8 cellular contexts compared by ENCODE assay signal in genomic region chr16:714558-715447, GRCh38. TPM values are rescaled to one million over a fixed set of nuclear protein-coding genes. Genes with fewer than 3 reads are reported as not detected.
DNase-seq lines count a peak whose midpoint lies in the region; ATAC-seq and TF ChIP-seq lines count a peak whose summit lies in the region.

TSS of gene METRN (plus strand) at chr16:715118. CDS start at chr16:715290, 172 bp downstream.

- H3K27ac ChIP-seq in coronary artery = peak within 1 kb of the TSS in 1 of 2 donors; percentile 54

- H3K4me3 ChIP-seq in GM12865 (ENCODE audit: low read depth, low read length) (peak within 1 kb of the TSS; percentile 34), coronary artery (peak within 1 kb of the TSS; percentile 85)

- DNase-seq in GM12865 (ENCODE audit: low read depth) = peak; percentile 88
- peak; percentile 54 for DNase-seq in NCI-H446 treated with DMSO at 0.1 percent for 48 hours (lab: John Stamatoyannopoulos, UW)
- DNase-seq in activated CD4-positive, alpha-beta T cell treated with anti-CD3 and anti-CD28 coated beads, Interleukin-2, amount 50 U/mL, for 1 hour = peak; percentile 88
- peak; percentile 89 for DNase-seq in coronary artery (ENCODE audit: low spot score)
- peak; percentile 85 to 97 for DNase-seq in left colon
- DNase-seq in stimulated activated CD4-positive, alpha-beta T cell treated with anti-CD3 and anti-CD28 coated beads, Interleukin-1b, Interleukin-23, amount 100 ng/mL, for 4 hours (ENCODE audit: low read depth in 2 of 2) = peak; percentile 80 to 97
- no peak for DNase-seq in NCI-H128 (lab: John Stamatoyannopoulos, UW; ENCODE audit: unreplicated experiment)

- intact Hi-C loops in left colon (cut with DNase I, micrococcal nuclease) = no loop called here

- TF ChIP-seq CTCF in GM12865 (IDR thresholded peaks at IDR 0.05; ENCODE audit: insufficient read depth, low read depth, low read length, missing control alignments) (no peak), coronary artery (IDR thresholded peaks at IDR 0.05) (no peak)

- peak; percentile 63 for ATAC-seq in HG02884 (IDR thresholded peaks at IDR 0.05; ENCODE audit: unreplicated experiment)
- peak; percentile 70 for ATAC-seq in left colon

RNA-seq across cellular contexts. Expression of gene METRN, which starts in this region (rescaled TPM):
- total RNA-seq in left colon = 10 to 100 TPM; 21.7 to 37.8 TPM
